ENCODE assay signal across 26 cellular contexts in genomic region chr15:28895146-28895545, GRCh38. TPM values are rescaled to one million over a fixed set of nuclear protein-coding genes. Genes with fewer than 3 reads are reported as not detected.
"Had no signal": no experiment of that assay in that cellular context is flagged by ENCODE, and none has a peak within 500 bp of the region (broad histone marks: within the 10 kb centered on the region; RNA-seq: fewer than 3 reads in every experiment).

No MANE protein-coding gene starts in this region.

- H3K27ac ChIP-seq: ascending aorta, body of pancreas had no signal

- H3K9me3 Mint-ChIP-seq: activated CD8-positive, alpha-beta T cell treated with anti-CD3 and anti-CD28 coated beads for 36 hours; activated naive CD4-positive, alpha-beta T cell treated with anti-CD3 and anti-CD28 coated beads, Interleukin-2, amount 50 U/mL, for 24 hours; T-helper 1 cell treated with Interleukin-12 subunit alpha and Interleukin-12 subunit beta and Interleukin-4 antibody, amounts not matched to agents 30 μg/mL and 1 μg/mL, for 36 hours had no signal

- ATAC-seq: activated CD4-positive, CD25-positive, alpha-beta regulatory T cell treated with anti-CD3 and anti-CD28 coated beads, Interleukin-2, amount 50 U/mL, for 24 hours; activated CD8-positive, alpha-beta T cell treated with anti-CD3 and anti-CD28 coated beads for 36 hours; body of pancreas; PC-3 had no signal

- DNase-seq: activated CD4-positive, alpha-beta T cell treated with anti-CD3 and anti-CD28 coated beads for 4 hours; activated CD8-positive, alpha-beta memory T cell treated with anti-CD3 and anti-CD28 coated beads, Interleukin-2, amount 50 U/mL, for 4 hours; activated CD8-positive, alpha-beta T cell treated with anti-CD3 and anti-CD28 coated beads for 36 hours; activated effector memory CD4-positive, alpha-beta T cell treated with Interleukin-2 at 50 U/mL for 16 hours; activated naive CD4-positive, alpha-beta T cell; body of pancreas; central memory CD4-positive, alpha-beta T cell; KG1; NCI-H1092; NCI-H1417 treated with DMSO at 0.1 percent for 48 hours; NCI-H1694; NCI-H2029; NCI-H2107; NCI-H2171 treated with DMSO at 0.1 percent for 48 hours; NCI-H226; NCI-H510A; NCI-H526 treated with DMSO at 0.1 percent for 48 hours; PC-3; SHP77 had no signal

- H3K4me3 Mint-ChIP-seq: activated CD8-positive, alpha-beta T cell treated with anti-CD3 and anti-CD28 coated beads for 36 hours; activated naive CD4-positive, alpha-beta T cell treated with anti-CD3 and anti-CD28 coated beads, Interleukin-2, amount 50 U/mL, for 24 hours; T-helper 1 cell treated with Interleukin-12 subunit alpha and Interleukin-12 subunit beta and Interleukin-4 antibody, amounts not matched to agents 30 μg/mL and 1 μg/mL, for 36 hours had no signal

- H3K36me3 ChIP-seq: ascending aorta had no signal

- H3K9me3 ChIP-seq: ascending aorta, body of pancreas had no signal

- H3K27me3 ChIP-seq: ascending aorta, body of pancreas had no signal

- H3K4me3 ChIP-seq: ascending aorta, body of pancreas had no signal

- H3K27me3 Mint-ChIP-seq: activated CD8-positive, alpha-beta T cell treated with anti-CD3 and anti-CD28 coated beads for 36 hours; activated naive CD4-positive, alpha-beta T cell treated with anti-CD3 and anti-CD28 coated beads, Interleukin-2, amount 50 U/mL, for 24 hours had no signal

- H3K27ac Mint-ChIP-seq: T-helper 1 cell treated with Interleukin-12 subunit alpha and Interleukin-12 subunit beta and Interleukin-4 antibody, amounts not matched to agents 30 μg/mL and 1 μg/mL, for 36 hours had no signal

- H3K4me1 ChIP-seq: ascending aorta had no signal

RNA-seq across cellular contexts. Expression of gene APBA2, which starts 9.4 kb away (rescaled TPM):
- total RNA-seq: MCF 10A had no signal

RNA-seq across cellular contexts. Expression of gene GOLGA6L7, which starts 46.7 kb away (rescaled TPM):
- total RNA-seq: activated CD8-positive, alpha-beta T cell treated with anti-CD3 and anti-CD28 coated beads for 36 hours; ascending aorta; body of pancreas; bronchial epithelial cell; MCF 10A; PC-3; SK-MEL-5 had no signal
